In the genomic region with DNA sequence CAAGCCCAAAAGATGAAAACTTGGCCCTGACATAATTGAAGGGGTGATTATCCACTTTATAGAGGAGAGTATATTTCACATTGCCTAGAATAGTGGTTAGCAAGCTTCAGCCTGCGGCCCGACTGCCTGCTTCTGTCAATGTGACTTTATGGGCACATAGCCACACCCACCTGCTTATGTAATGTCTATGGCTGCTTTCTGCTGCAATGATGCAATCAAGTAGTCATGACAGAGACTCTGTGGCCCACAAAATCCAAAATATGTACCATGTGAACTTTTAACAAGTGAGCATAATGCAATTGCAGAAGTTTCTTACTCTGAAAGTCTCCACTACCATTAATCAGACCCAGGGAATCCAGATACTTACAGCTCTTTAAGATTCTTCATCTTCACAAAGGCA, we compare ENCODE assay signal across 11 cellular contexts.
A peak's percentile ranks its signal among the peaks of the same experiment; 100 is the strongest.
DNase-seq lines count a peak whose midpoint lies in the region; ATAC-seq, FAIRE-seq and TF ChIP-seq lines count a peak whose summit lies in the region.
"Had no signal": no experiment of that assay in that cellular context is flagged by ENCODE, and none has a peak within 500 bp of the region (broad histone marks: within the 10 kb centered on the region; RNA-seq: fewer than 3 reads in every experiment).

No MANE protein-coding gene starts in this region.

- TF ChIP-seq POLR2A in body of pancreas (IDR thresholded peaks at IDR 0.05) (no peak), esophagus squamous epithelium (IDR thresholded peaks at IDR 0.05) (no peak), H54 (IDR thresholded peaks at IDR 0.05; ENCODE audit: low read depth, low read length) (no peak)

- H3K27ac ChIP-seq in BLaER1 treated with 17β-estradiol and CSF1 and Interleukin-3, amounts not matched to agents 10 nM and 100 nM: peak overlapping the region in 1 of 11 experiments; percentile 21; a peak in 1 of 22 replicates
- peak overlapping the region in 3 of 4 donors; percentile 8 to 64 (median 62) for H3K27ac ChIP-seq in body of pancreas
- peak overlapping the region; percentile 47 for H3K27ac ChIP-seq in muscle layer of colon (ENCODE audit: low read depth, low read length)
- H3K27ac ChIP-seq in esophagus squamous epithelium: no peak overlapping the region

- H3K9ac ChIP-seq in BLaER1 treated with 17β-estradiol and CSF1 and Interleukin-3, amounts not matched to agents 10 nM and 100 nM: no peak overlapping the region
- no peak overlapping the region for H3K9ac ChIP-seq in muscle layer of colon (ENCODE audit: low read length)

- TF ChIP-seq CTCF in body of pancreas (IDR thresholded peaks at IDR 0.05) (no peak), esophagus squamous epithelium (IDR thresholded peaks at IDR 0.05) (no peak)

- no peak overlapping the region for H3K4me3 ChIP-seq in BLaER1 treated with 17β-estradiol and CSF1 and Interleukin-3, amounts not matched to agents 10 nM and 100 nM
- H3K4me3 ChIP-seq in body of pancreas (no peak overlapping the region), muscle layer of colon (ENCODE audit: low read depth in 1 of 2, low read length in 2 of 2) (no peak overlapping the region), esophagus squamous epithelium (no peak overlapping the region)
- H3K4me3 ChIP-seq: breast epithelium had no signal

- peaks cover 13 to 89% (median 59%) of the 10 kb centered on the region in 11 experiments for H3K36me3 ChIP-seq in BLaER1 treated with 17β-estradiol and CSF1 and Interleukin-3, amounts not matched to agents 10 nM and 100 nM
- H3K36me3 ChIP-seq in body of pancreas (replicated peaks in 1 of 2; ENCODE audit: insufficient read depth in 1 of 2, low read depth in 2 of 2): peaks cover 0 to 27% of the 10 kb centered on the region in 2 donors
- peaks cover 66% of the 10 kb centered on the region for H3K36me3 ChIP-seq in muscle layer of colon (ENCODE audit: insufficient read depth, low read length)
- H3K36me3 ChIP-seq in esophagus squamous epithelium: peaks cover 0 to 90% (median 6%) of the 10 kb centered on the region in 3 donors
- H3K36me3 ChIP-seq: breast epithelium had no signal

- intact Hi-C loops in body of pancreas (cut with DNase I) (no loop called here), esophagus squamous epithelium (cut with DNase I) (no loop called here)

- H3K4me1 ChIP-seq in BLaER1 treated with 17β-estradiol and CSF1 and Interleukin-3, amounts not matched to agents 10 nM and 100 nM: peaks cover 30 to 100% (median 98%) of the 10 kb centered on the region in 10 experiments
- H3K4me1 ChIP-seq in body of pancreas (peaks cover 52% of the 10 kb centered on the region), muscle layer of colon (ENCODE audit: insufficient read depth, low read length) (peaks cover 79% of the 10 kb centered on the region), esophagus squamous epithelium (peaks cover 0 to 32% (median 0%) of the 10 kb centered on the region in 3 donors)
- H3K4me1 ChIP-seq: breast epithelium had no signal

- DNase-seq in LHCN-M2 (ENCODE audit: low read depth) (peak; percentile 18), body of pancreas (peak in 3 of 4 donors; percentile 43 to 56 (median 55)), esophagus squamous epithelium (lab: John Stamatoyannopoulos, UW) (no peak), H54 (ENCODE audit: insufficient read length, low spot score) (no peak), putamen (ENCODE audit: low spot score) (no peak)
- no peak for DNase-seq in activated effector memory CD4-positive, alpha-beta T cell treated with Interleukin-2 at 50 U/mL for 16 hours
- DNase-seq: KBM-7, NCI-H524 treated with DMSO at 0.1 percent for 48 hours had no signal

- FAIRE-seq in H54 (lab: Jason Lieb, UNC): no peak

- ATAC-seq in body of pancreas: no peak

- WGBS in body of pancreas, 2 donors: 28 to 78% methylated on average over 2 of the region's 2 CpGs
- WGBS in esophagus squamous epithelium, 2 donors: 42 to 49% methylated on average over 2 of the region's 2 CpGs

- peaks cover 0 to 98% (median 76%) of the 10 kb centered on the region in 11 experiments; a peak in 18 of 22 replicates for H4K20me1 ChIP-seq in BLaER1 treated with 17β-estradiol and CSF1 and Interleukin-3, amounts not matched to agents 10 nM and 100 nM

- no peaks in the 10 kb centered on the region for H3K9me3 ChIP-seq in BLaER1 treated with 17β-estradiol and CSF1 and Interleukin-3, amounts not matched to agents 10 nM and 100 nM (replicated peaks in 1 of 11)
- no peaks in the 10 kb centered on the region for H3K9me3 ChIP-seq in body of pancreas
- H3K9me3 ChIP-seq in muscle layer of colon (ENCODE audit: low read length): no peaks in the 10 kb centered on the region
- no peaks in the 10 kb centered on the region for H3K9me3 ChIP-seq in esophagus squamous epithelium
- H3K9me3 ChIP-seq: breast epithelium had no signal

- peak overlapping the region in 8 of 11 experiments; percentile 18 to 97 (median 88); a peak in 12 of 22 replicates for H3K4me2 ChIP-seq in BLaER1 treated with 17β-estradiol and CSF1 and Interleukin-3, amounts not matched to agents 10 nM and 100 nM

- H3K27me3 ChIP-seq in BLaER1 treated with 17β-estradiol and CSF1 and Interleukin-3, amounts not matched to agents 10 nM and 100 nM: 0 out of 22 replicates have a peak, but pooled peaks cover 0 to 5% (median 0%) of the 10 kb centered on the region in 11 experiments
- H3K27me3 ChIP-seq in body of pancreas (no peaks in the 10 kb centered on the region), muscle layer of colon (ENCODE audit: control insufficient read depth in 1 of 2, insufficient read depth in 2 of 2, low read length in 2 of 2) (no peaks in the 10 kb centered on the region), esophagus squamous epithelium (no peaks in the 10 kb centered on the region)
- H3K27me3 ChIP-seq: breast epithelium had no signal

Comparison
In these comparisons a context has a peak if more than half of its experiments do, and no peak if none do; other contexts are left out.
1. H3K27ac ChIP-seq: peak in body of pancreas (3 of 4) and muscle layer of colon (single experiment); none in esophagus squamous epithelium (0 of 4).
2. DNase-seq: peak in LHCN-M2 (single experiment) and body of pancreas (3 of 4); none in esophagus squamous epithelium (single experiment), H54 (single experiment), putamen (single experiment) and activated effector memory CD4-positive, alpha-beta T cell treated with Interleukin-2 at 50 U/mL for 16 hours (single experiment).